23 cellular contexts compared by ENCODE assay signal in genomic region chr7:116188-116981, GRCh38.
DNase-seq lines count a peak whose midpoint lies in the region; ATAC-seq and TF ChIP-seq lines count a peak whose summit lies in the region.
"Had no signal": no experiment of that assay in that cellular context is flagged by ENCODE, and none has a peak within 500 bp of the region (broad histone marks: within the 10 kb centered on the region; RNA-seq: fewer than 3 reads in every experiment).

No MANE protein-coding gene starts in this region.

- H3K18ac ChIP-seq in mesenchymal stem cell (ENCODE audit: low read depth in 1 of 2, low read length in 2 of 2) = peak overlapping the region in 1 of 2 experiments; percentile 77

- H3K4me1 ChIP-seq in mesenchymal stem cell (ENCODE audit: control insufficient read depth, insufficient read depth, low read depth, low read length) (peaks cover 16% of the 10 kb centered on the region), tibial nerve (peaks cover 0 to 52% (median 17%) of the 10 kb centered on the region in 4 donors)

- H3K27ac Mint-ChIP-seq in activated CD8-positive, alpha-beta T cell treated with anti-CD3 and anti-CD28 coated beads, Interleukin-2, amount 10 ng/mL, durations not matched to agents 7 days and 5 days = no peak overlapping the region
- H3K27ac Mint-ChIP-seq in activated CD8-positive, alpha-beta T cell treated with anti-CD3 and anti-CD28 coated beads for 36 hours = no peak overlapping the region
- no peak overlapping the region for H3K27ac Mint-ChIP-seq in T-helper 17 cell
- H3K27ac Mint-ChIP-seq: endodermal cell had no signal

- TF ChIP-seq CTCF in activated CD8-positive, alpha-beta T cell treated with anti-CD3 and anti-CD28 coated beads for 36 hours (IDR thresholded peaks at IDR 0.05) = no peak
- TF ChIP-seq CTCF in tibial nerve (IDR thresholded peaks at IDR 0.05) = no peak

- CTCF ChIA-PET in activated CD8-positive, alpha-beta T cell treated with anti-CD3 and anti-CD28 coated beads, Interleukin-2, amount 10 ng/mL, durations not matched to agents 7 days and 5 days (lab: Charles Lee) = no interaction called here
- CTCF ChIA-PET in activated CD8-positive, alpha-beta T cell treated with anti-CD3 and anti-CD28 coated beads for 36 hours (lab: Charles Lee) = no interaction called here

- no peaks in the 10 kb centered on the region for H3K79me1 ChIP-seq in mesenchymal stem cell (replicated peaks; ENCODE audit: low read length, poor library complexity, severe bottlenecking)

- peak; percentile 11 for DNase-seq in activated CD8-positive, alpha-beta T cell treated with anti-CD3 and anti-CD28 coated beads, Interleukin-2, amount 10 ng/mL, durations not matched to agents 7 days and 5 days
- no peak for DNase-seq in activated CD8-positive, alpha-beta T cell treated with anti-CD3 and anti-CD28 coated beads for 36 hours
- no peak for DNase-seq in caudate nucleus (lab: John Stamatoyannopoulos, UW)
- no peak for DNase-seq in mesenchymal stem cell
- DNase-seq in tibial nerve (ENCODE audit: low spot score in 2 of 2) = no peak
- DNase-seq in HuH-7 (ENCODE audit: low spot score) = no peak
- no peak for DNase-seq in T-helper 17 cell
- DNase-seq: activated CD4-positive, alpha-beta T cell treated with anti-CD3 and anti-CD28 coated beads for 4 hours; activated gamma-delta T cell treated with Interleukin-2 at 50 U/mL for 16 hours; activated T-cell treated with anti-CD3 and anti-CD28 coated beads, Interleukin-2, amount 50 U/mL, for 4 hours; brain microvascular endothelial cell; CD8-positive, alpha-beta memory T cell; DMS153; endodermal cell; naive thymus-derived CD4-positive, alpha-beta T cell; NCI-H1092 treated with DMSO at 0.1 percent for 48 hours; NCI-H187 treated with DMSO at 0.1 percent for 48 hours; NCI-H526; Right ventricle myocardium superior had no signal

- peak overlapping the region; percentile 2 for H4K91ac ChIP-seq in mesenchymal stem cell (ENCODE audit: low read length)

- peaks cover 26% of the 10 kb centered on the region for H3K9me3 ChIP-seq in mesenchymal stem cell (ENCODE audit: control insufficient read depth, low read length)
- no peaks in the 10 kb centered on the region for H3K9me3 ChIP-seq in tibial nerve
- no peaks in the 10 kb centered on the region for H3K9me3 ChIP-seq in T-helper 17 cell (ENCODE audit: control insufficient read depth, low read length, poor library complexity, severe bottlenecking)

- no peak overlapping the region for H2AFZ ChIP-seq in mesenchymal stem cell (ENCODE audit: low read depth, low read length)
- H2AFZ ChIP-seq: PC-9 had no signal

- peak overlapping the region; percentile 19 for H4K8ac ChIP-seq in mesenchymal stem cell (ENCODE audit: low read length)

- intact Hi-C loops in activated CD8-positive, alpha-beta T cell treated with anti-CD3 and anti-CD28 coated beads for 36 hours (cut with micrococcal nuclease) = no loop called here

- 91% methylated on average over 19 of the region's 19 CpGs for WGBS in mesenchymal stem cell
- WGBS in tibial nerve, 2 donors = 90 to 93% methylated on average over 19 of the region's 19 CpGs

- TF ChIP-seq POLR2A in tibial nerve (IDR thresholded peaks at IDR 0.05) = no peak

- H3K27ac ChIP-seq in caudate nucleus (ENCODE audit: low read depth, low read length) = peak overlapping the region; percentile 74
- H3K27ac ChIP-seq in mesenchymal stem cell (ENCODE audit: low read length, poor library complexity, severe bottlenecking) = no peak overlapping the region
- peak overlapping the region in 3 of 4 donors; percentile 58 to 81 (median 62) for H3K27ac ChIP-seq in tibial nerve
- H3K27ac ChIP-seq: 22Rv1, brain microvascular endothelial cell had no signal

- peak overlapping the region in 1 of 2 experiments; percentile 45 for H2BK12ac ChIP-seq in mesenchymal stem cell (ENCODE audit: low read length in 2 of 2)

- H3K27me3 ChIP-seq in mesenchymal stem cell (ENCODE audit: control insufficient read depth in 1 of 2, insufficient read depth in 1 of 2, low read length in 2 of 2) (peaks cover 0 to 7% of the 10 kb centered on the region in 2 experiments), tibial nerve (no peaks in the 10 kb centered on the region)
- H3K27me3 ChIP-seq: brain microvascular endothelial cell had no signal

- no peak overlapping the region for H3K4me2 ChIP-seq in mesenchymal stem cell (ENCODE audit: low read length, poor library complexity, severe bottlenecking)
- H3K4me2 ChIP-seq: smooth muscle cell had no signal

- H3K36me3 Mint-ChIP-seq in activated CD8-positive, alpha-beta T cell treated with anti-CD3 and anti-CD28 coated beads, Interleukin-2, amount 10 ng/mL, durations not matched to agents 7 days and 5 days (ENCODE audit: low read depth) = no peaks in the 10 kb centered on the region
- H3K36me3 Mint-ChIP-seq in activated CD8-positive, alpha-beta T cell treated with anti-CD3 and anti-CD28 coated beads for 36 hours (ENCODE audit: low read depth) = no peaks in the 10 kb centered on the region
- H3K36me3 Mint-ChIP-seq in T-helper 17 cell (ENCODE audit: low read depth) = no peaks in the 10 kb centered on the region

- peak overlapping the region in 1 of 2 experiments; percentile 32 for H3K4ac ChIP-seq in mesenchymal stem cell (ENCODE audit: low read depth in 1 of 2, low read length in 2 of 2)

- peaks cover 14% of the 10 kb centered on the region for H3K27me3 Mint-ChIP-seq in activated CD8-positive, alpha-beta T cell treated with anti-CD3 and anti-CD28 coated beads, Interleukin-2, amount 10 ng/mL, durations not matched to agents 7 days and 5 days (ENCODE audit: low read depth)
- H3K27me3 Mint-ChIP-seq in activated CD8-positive, alpha-beta T cell treated with anti-CD3 and anti-CD28 coated beads for 36 hours = peaks cover 37% of the 10 kb centered on the region
- peaks cover 25% of the 10 kb centered on the region for H3K27me3 Mint-ChIP-seq in T-helper 17 cell

- H3K23ac ChIP-seq in mesenchymal stem cell (ENCODE audit: low read length in 2 of 2) = no peak overlapping the region

- H3K9me3 Mint-ChIP-seq in activated CD8-positive, alpha-beta T cell treated with anti-CD3 and anti-CD28 coated beads, Interleukin-2, amount 10 ng/mL, durations not matched to agents 7 days and 5 days (ENCODE audit: insufficient read depth) = peaks cover 10% of the 10 kb centered on the region
- peaks cover 10% of the 10 kb centered on the region for H3K9me3 Mint-ChIP-seq in activated CD8-positive, alpha-beta T cell treated with anti-CD3 and anti-CD28 coated beads for 36 hours

- peak overlapping the region in 1 of 2 experiments; percentile 2 for H3K14ac ChIP-seq in mesenchymal stem cell (ENCODE audit: low read length in 2 of 2)

- ATAC-seq in activated CD8-positive, alpha-beta T cell treated with anti-CD3 and anti-CD28 coated beads, Interleukin-2, amount 10 ng/mL, durations not matched to agents 7 days and 5 days = no peak
- no peak for ATAC-seq in activated CD8-positive, alpha-beta T cell treated with anti-CD3 and anti-CD28 coated beads for 36 hours
- ATAC-seq in T-helper 17 cell = no peak
- no peak for ATAC-seq in HG02981 (IDR thresholded peaks at IDR 0.05; ENCODE audit: unreplicated experiment)
- ATAC-seq: activated T-cell treated with anti-CD3 and anti-CD28 coated beads, Interleukin-2, amount 50 U/mL, for 4 hours had no signal

- H3K9ac ChIP-seq in mesenchymal stem cell (ENCODE audit: low read length) = peak overlapping the region; percentile 58

- no peak overlapping the region for H2BK120ac ChIP-seq in mesenchymal stem cell (ENCODE audit: low read depth, low read length)

- TF ChIP-seq EP300 in tibial nerve (IDR thresholded peaks at IDR 0.05) = no peak

- H2AK5ac ChIP-seq in mesenchymal stem cell (ENCODE audit: low read length, severe bottlenecking) = no peak overlapping the region

- POLR2A ChIA-PET in activated CD8-positive, alpha-beta T cell treated with anti-CD3 and anti-CD28 coated beads, Interleukin-2, amount 10 ng/mL, durations not matched to agents 7 days and 5 days (lab: Charles Lee) = no interaction called here
- POLR2A ChIA-PET in activated CD8-positive, alpha-beta T cell treated with anti-CD3 and anti-CD28 coated beads for 36 hours (lab: Charles Lee) = no interaction called here

- H3K4me3 ChIP-seq in mesenchymal stem cell (ENCODE audit: insufficient read depth in 1 of 2, low read depth in 1 of 2, low read length in 2 of 2) = no peak overlapping the region
- no peak overlapping the region for H3K4me3 ChIP-seq in tibial nerve
- H3K4me3 ChIP-seq: PC-9, smooth muscle cell had no signal

- H3K36me3 ChIP-seq in mesenchymal stem cell (ENCODE audit: control insufficient read depth in 1 of 2, insufficient read depth in 2 of 2, low read depth in 1 of 2, low read length in 2 of 2) (peaks cover 0 to 2% of the 10 kb centered on the region in 2 experiments), tibial nerve (no peaks in the 10 kb centered on the region)
- H3K36me3 ChIP-seq: brain microvascular endothelial cell had no signal

- H3K4me1 Mint-ChIP-seq in activated CD8-positive, alpha-beta T cell treated with anti-CD3 and anti-CD28 coated beads, Interleukin-2, amount 10 ng/mL, durations not matched to agents 7 days and 5 days (ENCODE audit: low read depth) = no peaks in the 10 kb centered on the region
- H3K4me1 Mint-ChIP-seq in activated CD8-positive, alpha-beta T cell treated with anti-CD3 and anti-CD28 coated beads for 36 hours (ENCODE audit: low read depth) = no peaks in the 10 kb centered on the region
- H3K4me1 Mint-ChIP-seq in T-helper 17 cell = peaks cover 2% of the 10 kb centered on the region

- H3K4me3 Mint-ChIP-seq in activated CD8-positive, alpha-beta T cell treated with anti-CD3 and anti-CD28 coated beads, Interleukin-2, amount 10 ng/mL, durations not matched to agents 7 days and 5 days = no peak overlapping the region
- H3K4me3 Mint-ChIP-seq in activated CD8-positive, alpha-beta T cell treated with anti-CD3 and anti-CD28 coated beads for 36 hours = no peak overlapping the region
- H3K4me3 Mint-ChIP-seq in T-helper 17 cell = no peak overlapping the region
- H3K4me3 Mint-ChIP-seq: activated T-cell treated with anti-CD3 and anti-CD28 coated beads, Interleukin-2, amount 50 U/mL, for 4 hours; CD8-positive, alpha-beta memory T cell; endodermal cell; naive thymus-derived CD4-positive, alpha-beta T cell had no signal

- no peak overlapping the region for H2BK5ac ChIP-seq in mesenchymal stem cell (ENCODE audit: low read depth, low read length, poor library complexity, severe bottlenecking)

- no peak overlapping the region for H2BK15ac ChIP-seq in mesenchymal stem cell (ENCODE audit: low read depth, poor library complexity, severe bottlenecking)
